In the genomic region with DNA sequence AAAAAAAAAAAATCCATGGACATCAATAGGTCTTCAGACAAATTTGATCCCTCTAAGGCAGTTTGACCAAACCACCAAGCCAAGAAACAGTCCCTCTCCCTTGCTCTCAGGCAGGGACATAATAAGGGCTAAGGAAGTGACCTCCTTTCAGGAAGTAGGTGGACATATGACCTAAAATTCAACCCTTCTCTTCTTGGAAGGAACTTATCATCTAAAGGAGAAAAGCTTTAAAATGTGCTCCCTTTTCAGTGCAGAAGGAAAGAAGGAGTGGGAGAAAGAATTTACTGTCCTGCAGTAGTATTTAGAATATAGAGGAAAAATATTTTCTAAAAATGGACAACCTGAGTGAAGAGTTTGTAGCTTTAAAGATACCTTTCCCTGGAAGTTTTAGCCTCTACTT, we compare ENCODE assay signal across 1 cellular context.
TF ChIP-seq lines count a peak whose summit lies in the region.

No MANE protein-coding gene starts in this region.

TF ChIP-seq in K562, 482 proteins besides CTCF, POLR2A, EP300 and RAD21 (continued from another document and continues in another):
- TF ChIP-seq, protein P1, sequence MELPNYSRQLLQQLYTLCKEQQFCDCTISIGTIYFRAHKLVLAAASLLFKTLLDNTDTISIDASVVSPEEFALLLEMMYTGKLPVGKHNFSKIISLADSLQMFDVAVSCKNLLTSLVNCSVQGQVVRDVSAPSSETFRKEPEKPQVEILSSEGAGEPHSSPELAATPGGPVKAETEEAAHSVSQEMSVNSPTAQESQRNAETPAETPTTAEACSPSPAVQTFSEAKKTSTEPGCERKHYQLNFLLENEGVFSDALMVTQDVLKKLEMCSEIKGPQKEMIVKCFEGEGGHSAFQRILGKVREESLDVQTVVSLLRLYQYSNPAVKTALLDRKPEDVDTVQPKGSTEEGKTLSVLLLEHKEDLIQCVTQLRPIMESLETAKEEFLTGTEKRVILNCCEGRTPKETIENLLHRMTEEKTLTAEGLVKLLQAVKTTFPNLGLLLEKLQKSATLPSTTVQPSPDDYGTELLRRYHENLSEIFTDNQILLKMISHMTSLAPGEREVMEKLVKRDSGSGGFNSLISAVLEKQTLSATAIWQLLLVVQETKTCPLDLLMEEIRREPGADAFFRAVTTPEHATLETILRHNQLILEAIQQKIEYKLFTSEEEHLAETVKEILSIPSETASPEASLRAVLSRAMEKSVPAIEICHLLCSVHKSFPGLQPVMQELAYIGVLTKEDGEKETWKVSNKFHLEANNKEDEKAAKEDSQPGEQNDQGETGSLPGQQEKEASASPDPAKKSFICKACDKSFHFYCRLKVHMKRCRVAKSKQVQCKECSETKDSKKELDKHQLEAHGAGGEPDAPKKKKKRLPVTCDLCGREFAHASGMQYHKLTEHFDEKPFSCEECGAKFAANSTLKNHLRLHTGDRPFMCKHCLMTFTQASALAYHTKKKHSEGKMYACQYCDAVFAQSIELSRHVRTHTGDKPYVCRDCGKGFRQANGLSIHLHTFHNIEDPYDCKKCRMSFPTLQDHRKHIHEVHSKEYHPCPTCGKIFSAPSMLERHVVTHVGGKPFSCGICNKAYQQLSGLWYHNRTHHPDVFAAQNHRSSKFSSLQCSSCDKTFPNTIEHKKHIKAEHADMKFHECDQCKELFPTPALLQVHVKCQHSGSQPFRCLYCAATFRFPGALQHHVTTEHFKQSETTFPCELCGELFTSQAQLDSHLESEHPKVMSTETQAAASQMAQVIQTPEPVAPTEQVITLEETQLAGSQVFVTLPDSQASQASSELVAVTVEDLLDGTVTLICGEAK (IDR thresholded peaks at IDR 0.05): 0 out of 2 replicates have a peak, but pooled peaks have one; percentile 25
- TF ChIP-seq, protein P1 (CRISPR knock-in tag; IDR thresholded peaks at IDR 0.05): no peak
- TF ChIP-seq MEF2D (tag; conservative IDR thresholded peaks at IDR 0.05; ENCODE audit: low read depth): no peak
- no peak for TF ChIP-seq ELF4 (CRISPR knock-in tag; IDR thresholded peaks at IDR 0.05)
- TF ChIP-seq, protein P2, sequence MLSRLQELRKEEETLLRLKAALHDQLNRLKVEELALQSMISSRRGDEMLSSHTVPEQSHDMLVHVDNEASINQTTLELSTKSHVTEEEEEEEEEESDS (CRISPR knock-in tag; IDR thresholded peaks at IDR 0.05): no peak
- no peak for TF ChIP-seq SRSF1 (IDR thresholded peaks at IDR 0.05; ENCODE audit: low read depth, low read length)
- no peak for TF ChIP-seq ZBTB1 (CRISPR knock-in tag; IDR thresholded peaks at IDR 0.05; ENCODE audit: borderline replicate concordance, low read depth)
- peak; percentile 67; the same call in 1 of the 2 replicates for TF ChIP-seq SPI1 (IDR thresholded peaks at IDR 0.05; ENCODE audit: borderline replicate concordance, low read depth, low read length)
- TF ChIP-seq DLX4 (CRISPR knock-in tag; IDR thresholded peaks at IDR 0.05): no peak
- TF ChIP-seq, protein P3, sequence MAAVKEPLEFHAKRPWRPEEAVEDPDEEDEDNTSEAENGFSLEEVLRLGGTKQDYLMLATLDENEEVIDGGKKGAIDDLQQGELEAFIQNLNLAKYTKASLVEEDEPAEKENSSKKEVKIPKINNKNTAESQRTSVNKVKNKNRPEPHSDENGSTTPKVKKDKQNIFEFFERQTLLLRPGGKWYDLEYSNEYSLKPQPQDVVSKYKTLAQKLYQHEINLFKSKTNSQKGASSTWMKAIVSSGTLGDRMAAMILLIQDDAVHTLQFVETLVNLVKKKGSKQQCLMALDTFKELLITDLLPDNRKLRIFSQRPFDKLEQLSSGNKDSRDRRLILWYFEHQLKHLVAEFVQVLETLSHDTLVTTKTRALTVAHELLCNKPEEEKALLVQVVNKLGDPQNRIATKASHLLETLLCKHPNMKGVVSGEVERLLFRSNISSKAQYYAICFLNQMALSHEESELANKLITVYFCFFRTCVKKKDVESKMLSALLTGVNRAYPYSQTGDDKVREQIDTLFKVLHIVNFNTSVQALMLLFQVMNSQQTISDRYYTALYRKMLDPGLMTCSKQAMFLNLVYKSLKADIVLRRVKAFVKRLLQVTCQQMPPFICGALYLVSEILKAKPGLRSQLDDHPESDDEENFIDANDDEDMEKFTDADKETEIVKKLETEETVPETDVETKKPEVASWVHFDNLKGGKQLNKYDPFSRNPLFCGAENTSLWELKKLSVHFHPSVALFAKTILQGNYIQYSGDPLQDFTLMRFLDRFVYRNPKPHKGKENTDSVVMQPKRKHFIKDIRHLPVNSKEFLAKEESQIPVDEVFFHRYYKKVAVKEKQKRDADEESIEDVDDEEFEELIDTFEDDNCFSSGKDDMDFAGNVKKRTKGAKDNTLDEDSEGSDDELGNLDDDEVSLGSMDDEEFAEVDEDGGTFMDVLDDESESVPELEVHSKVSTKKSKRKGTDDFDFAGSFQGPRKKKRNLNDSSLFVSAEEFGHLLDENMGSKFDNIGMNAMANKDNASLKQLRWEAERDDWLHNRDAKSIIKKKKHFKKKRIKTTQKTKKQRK (IDR thresholded peaks at IDR 0.05; ENCODE audit: borderline replicate concordance, low read depth, low read length): no peak
- TF ChIP-seq SMAD2 (IDR thresholded peaks at IDR 0.05; ENCODE audit: low read depth, low read length): no peak
- TF ChIP-seq MAZ (CRISPR knock-in tag; conservative IDR thresholded peaks at IDR 0.05 in 1 of 2, IDR thresholded peaks at IDR 0.05 in 1 of 2): no peak; a peak in 1 of 4 replicates
- TF ChIP-seq ZNF146 (CRISPR knock-in tag; IDR thresholded peaks at IDR 0.05; ENCODE audit: unreplicated experiment): no peak
- no peak for TF ChIP-seq ARNT (IDR thresholded peaks at IDR 0.05)
- TF ChIP-seq KDM1A (IDR thresholded peaks at IDR 0.05): no peak
- TF ChIP-seq JUND (IDR thresholded peaks at IDR 0.05; ENCODE audit: borderline replicate concordance, low read depth, low read length): no peak
- TF ChIP-seq JUND (tag; IDR thresholded peaks at IDR 0.05; ENCODE audit: borderline replicate concordance, low read depth, low read length): peak; percentile 29; the same call in 1 of the 3 replicates
- TF ChIP-seq ZNF197 (CRISPR knock-in tag; IDR thresholded peaks at IDR 0.05; ENCODE audit: low read depth): 0 out of 2 replicates have a peak, but pooled peaks have one; percentile 20
- no peak for TF ChIP-seq CREB1 (IDR thresholded peaks at IDR 0.05)
- no peak for TF ChIP-seq CREB1 (CRISPR knock-in tag; IDR thresholded peaks at IDR 0.05)
- TF ChIP-seq BRD4 (IDR thresholded peaks at IDR 0.05): peak; percentile 62; the same call in 1 of the 2 replicates
- TF ChIP-seq IRF2 (CRISPR knock-in tag; IDR thresholded peaks at IDR 0.05): no peak
- TF ChIP-seq CHCHD3 (CRISPR knock-in tag; IDR thresholded peaks at IDR 0.05): no peak
- no peak for TF ChIP-seq GTF2E2 (tag; IDR thresholded peaks at IDR 0.05)
- no peak for TF ChIP-seq HCFC1 (IDR thresholded peaks at IDR 0.05; ENCODE audit: low read depth, low read length)
- TF ChIP-seq TGIF2 (CRISPR knock-in tag; IDR thresholded peaks at IDR 0.05): no peak
- TF ChIP-seq THRB (CRISPR knock-in tag; conservative IDR thresholded peaks at IDR 0.05): no peak
- TF ChIP-seq KAT2B (IDR thresholded peaks at IDR 0.05; ENCODE audit: low read depth, low read length): no peak
- peak in 1 of 2 experiments; percentile 74; a peak in 1 of 4 replicates for TF ChIP-seq ETV6 (IDR thresholded peaks at IDR 0.05; ENCODE audit: borderline replicate concordance in 1 of 2, low read depth in 2 of 2, low read length in 1 of 2)
- no peak for TF ChIP-seq ETV6 (CRISPR knock-in tag; IDR thresholded peaks at IDR 0.05; ENCODE audit: borderline replicate concordance)
- peak; percentile 43; the same call in 1 of the 2 replicates for TF ChIP-seq ZNF175 (CRISPR knock-in tag; IDR thresholded peaks at IDR 0.05; ENCODE audit: low read depth)
- TF ChIP-seq ZNF75A (CRISPR knock-in tag; IDR thresholded peaks at IDR 0.05): no peak
- TF ChIP-seq, protein P4, sequence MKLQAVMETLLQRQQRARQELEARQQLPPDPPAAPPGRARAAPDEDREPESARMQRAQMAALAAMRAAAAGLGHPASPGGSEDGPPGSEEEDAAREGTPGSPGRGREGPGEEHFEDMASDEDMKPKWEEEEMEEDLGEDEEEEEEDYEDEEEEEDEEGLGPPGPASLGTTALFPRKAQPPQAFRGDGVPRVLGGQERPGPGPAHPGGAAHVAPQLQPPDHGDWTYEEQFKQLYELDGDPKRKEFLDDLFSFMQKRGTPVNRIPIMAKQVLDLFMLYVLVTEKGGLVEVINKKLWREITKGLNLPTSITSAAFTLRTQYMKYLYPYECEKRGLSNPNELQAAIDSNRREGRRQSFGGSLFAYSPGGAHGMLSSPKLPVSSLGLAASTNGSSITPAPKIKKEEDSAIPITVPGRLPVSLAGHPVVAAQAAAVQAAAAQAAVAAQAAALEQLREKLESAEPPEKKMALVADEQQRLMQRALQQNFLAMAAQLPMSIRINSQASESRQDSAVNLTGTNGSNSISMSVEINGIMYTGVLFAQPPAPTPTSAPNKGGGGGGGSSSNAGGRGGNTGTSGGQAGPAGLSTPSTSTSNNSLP (IDR thresholded peaks at IDR 0.05; ENCODE audit: borderline replicate concordance, low read depth, low read length): no peak
- no peak for TF ChIP-seq MCM3 (IDR thresholded peaks at IDR 0.05)
- TF ChIP-seq TRIM28 (IDR thresholded peaks at IDR 0.05): no peak
- TF ChIP-seq NFE2L1 (tag; IDR thresholded peaks at IDR 0.05; ENCODE audit: borderline replicate concordance, low read depth): no peak
- TF ChIP-seq CCAR2 (IDR thresholded peaks at IDR 0.05; ENCODE audit: low read depth, low read length): no peak
- no peak for TF ChIP-seq TARDBP (IDR thresholded peaks at IDR 0.05)
- no peak for TF ChIP-seq SMAD1 (IDR thresholded peaks at IDR 0.05; ENCODE audit: low read depth, low read length, partially characterized antibody)
- no peak for TF ChIP-seq ELF1 (tag; IDR thresholded peaks at IDR 0.05)
- TF ChIP-seq, protein P5, sequence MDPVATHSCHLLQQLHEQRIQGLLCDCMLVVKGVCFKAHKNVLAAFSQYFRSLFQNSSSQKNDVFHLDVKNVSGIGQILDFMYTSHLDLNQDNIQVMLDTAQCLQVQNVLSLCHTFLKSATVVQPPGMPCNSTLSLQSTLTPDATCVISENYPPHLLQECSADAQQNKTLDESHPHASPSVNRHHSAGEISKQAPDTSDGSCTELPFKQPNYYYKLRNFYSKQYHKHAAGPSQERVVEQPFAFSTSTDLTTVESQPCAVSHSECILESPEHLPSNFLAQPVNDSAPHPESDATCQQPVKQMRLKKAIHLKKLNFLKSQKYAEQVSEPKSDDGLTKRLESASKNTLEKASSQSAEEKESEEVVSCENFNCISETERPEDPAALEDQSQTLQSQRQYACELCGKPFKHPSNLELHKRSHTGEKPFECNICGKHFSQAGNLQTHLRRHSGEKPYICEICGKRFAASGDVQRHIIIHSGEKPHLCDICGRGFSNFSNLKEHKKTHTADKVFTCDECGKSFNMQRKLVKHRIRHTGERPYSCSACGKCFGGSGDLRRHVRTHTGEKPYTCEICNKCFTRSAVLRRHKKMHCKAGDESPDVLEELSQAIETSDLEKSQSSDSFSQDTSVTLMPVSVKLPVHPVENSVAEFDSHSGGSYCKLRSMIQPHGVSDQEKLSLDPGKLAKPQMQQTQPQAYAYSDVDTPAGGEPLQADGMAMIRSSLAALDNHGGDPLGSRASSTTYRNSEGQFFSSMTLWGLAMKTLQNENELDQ (CRISPR knock-in tag; IDR thresholded peaks at IDR 0.05; ENCODE audit: borderline replicate concordance): no peak
- TF ChIP-seq ZNF143 (CRISPR knock-in tag; IDR thresholded peaks at IDR 0.05): no peak
- no peak for TF ChIP-seq TEAD1 (CRISPR knock-in tag; IDR thresholded peaks at IDR 0.05)
- TF ChIP-seq MECOM (CRISPR knock-in tag; IDR thresholded peaks at IDR 0.05): no peak
- TF ChIP-seq SOX6 (IDR thresholded peaks at IDR 0.05): no peak
- TF ChIP-seq GABPA (tag; conservative IDR thresholded peaks at IDR 0.05; ENCODE audit: low read depth): 0 out of 2 replicates have a peak, but pooled peaks have one; percentile 29
- no peak for TF ChIP-seq FOXM1 (IDR thresholded peaks at IDR 0.05; ENCODE audit: low read depth)
- TF ChIP-seq FOXM1 (CRISPR knock-in tag; IDR thresholded peaks at IDR 0.05; ENCODE audit: low read depth): no peak
- TF ChIP-seq GATAD2A (IDR thresholded peaks at IDR 0.05): no peak
- TF ChIP-seq KLF13 (tag; IDR thresholded peaks at IDR 0.05; ENCODE audit: borderline replicate concordance, low read depth): no peak
